ENCODE assay signal across 9 cellular contexts in the genomic region with DNA sequence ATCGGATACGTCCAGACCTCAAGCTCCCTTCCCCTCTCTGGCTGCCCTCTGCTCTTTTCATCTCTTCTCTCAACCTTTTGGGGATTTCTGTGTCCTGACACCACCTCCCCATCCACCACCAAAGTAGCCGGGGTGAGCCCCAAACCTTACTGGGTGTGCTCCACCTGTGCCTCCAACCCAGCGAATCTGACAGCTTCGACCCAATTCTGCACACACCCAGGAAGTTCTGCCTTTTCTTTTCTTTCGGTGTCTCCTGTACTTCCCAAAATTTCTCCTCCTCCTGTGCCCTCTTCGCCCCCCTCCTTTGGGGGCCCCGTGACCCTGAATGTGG. TPM values are rescaled to one million over a fixed set of nuclear protein-coding genes. Genes with fewer than 3 reads are reported as not detected.
DNase-seq lines count a peak whose midpoint lies in the region; ATAC-seq and TF ChIP-seq lines count a peak whose summit lies in the region.
"Had no signal": no experiment of that assay in that cellular context is flagged by ENCODE, and none has a peak within 500 bp of the region (broad histone marks: within the 10 kb centered on the region; RNA-seq: fewer than 3 reads in every experiment).

No MANE protein-coding gene starts in this region.

- TF ChIP-seq CTCF in GM06990 (IDR thresholded peaks at IDR 0.05; ENCODE audit: insufficient read depth, low read length, poor library complexity, severe bottlenecking) (no peak), fibroblast of pulmonary artery (IDR thresholded peaks at IDR 0.05; ENCODE audit: low read length, missing control alignments) (no peak), prostate gland (IDR thresholded peaks at IDR 0.05) (no peak)

- H3K36me3 Mint-ChIP-seq in T-helper 17 cell (ENCODE audit: low read depth) = peaks cover 2% of the 10 kb centered on the region

- ATAC-seq in T-helper 17 cell (no peak), GM21786 (IDR thresholded peaks at IDR 0.05; ENCODE audit: unreplicated experiment) (no peak), HG02981 (IDR thresholded peaks at IDR 0.05; ENCODE audit: unreplicated experiment) (no peak)

- H3K4me3 Mint-ChIP-seq in T-helper 17 cell = peak overlapping the region; percentile 95

- no peak for TF ChIP-seq POLR2A in prostate gland (IDR thresholded peaks at IDR 0.05)

- 27% methylated on average over 8 of the region's 8 CpGs for WGBS in prostate gland

- DNase-seq in GM06990 (ENCODE audit: extremely low read depth, insufficient read length) (no peak), T-helper 17 cell (no peak), fibroblast of pulmonary artery (ENCODE audit: low read depth) (no peak), prostate gland (ENCODE audit: low spot score) (no peak), dermis blood vessel endothelial cell (no peak), SIG-M5 (lab: John Stamatoyannopoulos, UW) (no peak)

- H3K9me3 ChIP-seq in T-helper 17 cell (ENCODE audit: control insufficient read depth, low read length, poor library complexity, severe bottlenecking) = no peaks in the 10 kb centered on the region
- H3K9me3 ChIP-seq in prostate gland = no peaks in the 10 kb centered on the region

- no peaks in the 10 kb centered on the region for H3K27me3 ChIP-seq in GM06990 (replicated peaks; ENCODE audit: control insufficient read depth, insufficient read depth, low read length)
- H3K27me3 ChIP-seq in prostate gland (replicated peaks; ENCODE audit: insufficient read depth) = no peaks in the 10 kb centered on the region

- peak overlapping the region; percentile 94 for H3K27ac Mint-ChIP-seq in T-helper 17 cell

- H3K4me1 Mint-ChIP-seq in T-helper 17 cell = peaks cover 38% of the 10 kb centered on the region

- H3K36me3 ChIP-seq in GM06990 (ENCODE audit: control insufficient read depth, insufficient read depth, low read length) (peaks cover 11% of the 10 kb centered on the region), prostate gland (no peaks in the 10 kb centered on the region)

- peak overlapping the region; percentile 97 to 98 for H3K27ac ChIP-seq in prostate gland

- H3K27me3 Mint-ChIP-seq in T-helper 17 cell = no peaks in the 10 kb centered on the region

- H3K4me3 ChIP-seq in GM06990 (replicated peaks; ENCODE audit: low read depth, low read length) (peak overlapping the region; percentile 75), fibroblast of pulmonary artery (replicated peaks; ENCODE audit: low read depth, low read length) (peak overlapping the region; percentile 77), prostate gland (peak overlapping the region; percentile 49 to 94)

- peaks cover 9% of the 10 kb centered on the region for H3K4me1 ChIP-seq in prostate gland (replicated peaks)

- intact Hi-C loops in prostate gland (cut with DNase I) = loop anchor here (5.0 to 10.0 kb wide), 4 partner anchors 40 to 335 kb away; a partner anchor contains a TSS

RNA-seq across cellular contexts. Expression of a gene that starts 0.6 kb away (rescaled TPM):
- total RNA-seq in T-helper 17 cell (1 to 10 TPM; 1.6 to 2.7 TPM), prostate gland (10 to 100 TPM in 1 of 2 donors, 1 to 10 TPM in 1; 8.9 to 15.2 TPM), dermis blood vessel endothelial cell (2.6 and 3.2 TPM in 2 replicates)

RNA-seq across cellular contexts. Expression of a gene that starts 2.4 kb away (rescaled TPM):
- not detected for total RNA-seq in T-helper 17 cell
- not detected for total RNA-seq in prostate gland
- total RNA-seq in dermis blood vessel endothelial cell = not detected in 2 replicates
- total RNA-seq: lung microvascular endothelial cell had no signal

RNA-seq across cellular contexts. Expression of a gene that starts 16.2 kb away (rescaled TPM):
- total RNA-seq in T-helper 17 cell = 100 to 1,000 TPM; 641 to 702 TPM
- total RNA-seq in prostate gland = 1 to 10 TPM; 2.5 to 6.5 TPM
- not detected in 2 replicates for total RNA-seq in dermis blood vessel endothelial cell

RNA-seq across cellular contexts. Expression of a gene that starts 23.4 kb away (rescaled TPM):
- 10 to 100 TPM; 29.9 to 43.8 TPM for total RNA-seq in T-helper 17 cell
- total RNA-seq in prostate gland = 10 to 100 TPM; 15.7 to 36.0 TPM
- total RNA-seq in dermis blood vessel endothelial cell = 17.3 and 23.3 TPM in 2 replicates

RNA-seq across cellular contexts. Expression of a gene that starts 28.4 kb away (rescaled TPM):
- total RNA-seq in T-helper 17 cell = 1 to 10 TPM; 4.8 to 5.9 TPM
- 10 to 100 TPM in 1 of 2 donors, 1 to 10 TPM in 1; 9.9 to 28.4 TPM for total RNA-seq in prostate gland
- total RNA-seq in dermis blood vessel endothelial cell = 2.2 and 3.6 TPM in 2 replicates

Comparison
In these comparisons a context has a peak if more than half of its experiments do, and no peak if none do; other contexts are left out.
1. RNA of a gene that starts 16.2 kb away (total RNA-seq): 641 to 702 TPM in T-helper 17 cell; 2.5 to 6.5 TPM in prostate gland and not detected in dermis blood vessel endothelial cell; every median in the first group is over 10 times any median in the second.
2. Peak in every context shown above with its lines, with median percentiles within 50 percentile points of each other: H3K4me3 ChIP-seq.